In the genomic region with DNA sequence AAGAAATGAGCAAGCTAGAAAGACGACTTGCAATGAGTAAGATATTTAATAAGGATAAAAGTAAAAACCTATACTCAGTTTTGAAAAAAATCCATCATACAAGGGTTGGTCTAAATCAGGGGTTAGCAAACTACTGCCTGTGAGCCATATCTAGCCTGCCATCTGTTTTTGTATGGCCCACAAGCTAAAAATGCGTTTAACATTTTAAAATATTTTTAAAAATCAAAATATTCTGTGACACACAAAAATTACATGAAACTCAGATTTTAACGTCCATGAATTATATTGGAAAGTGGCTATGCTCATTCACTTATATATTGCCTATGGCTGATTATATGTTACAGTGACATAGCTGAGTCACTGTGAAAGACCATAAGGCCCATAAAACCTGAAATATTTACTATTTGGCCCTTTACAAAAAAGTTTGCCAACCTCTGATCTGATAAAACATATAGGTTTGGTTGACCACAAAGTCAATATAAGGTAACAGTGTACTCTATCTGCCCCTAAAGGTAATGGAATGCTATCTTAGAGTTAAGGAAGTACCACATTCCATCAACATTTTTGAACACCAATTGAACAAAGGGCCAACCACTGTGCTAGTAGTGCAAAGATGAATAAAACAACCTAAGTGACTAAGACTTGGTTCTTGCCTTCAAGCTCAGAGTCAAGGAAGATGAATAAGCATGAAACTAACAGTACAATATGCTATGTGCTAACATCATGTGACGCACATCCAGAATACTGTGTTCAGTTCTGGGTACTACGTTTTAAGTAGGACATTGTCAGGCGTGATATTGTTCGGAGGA, we compare ENCODE assay signal across 1 cellular context.
TF ChIP-seq lines count a peak whose summit lies in the region.

No MANE protein-coding gene starts in this region.

TF ChIP-seq in HepG2, 621 proteins besides CTCF, POLR2A, EP300 and RAD21:
- no peak for TF ChIP-seq CREB1 (IDR thresholded peaks at IDR 0.05)
- 0 out of 2 replicates have a peak, but pooled peaks have one; percentile 8 for TF ChIP-seq CREB1 (CRISPR knock-in tag; IDR thresholded peaks at IDR 0.05)
- TF ChIP-seq, protein P1, sequence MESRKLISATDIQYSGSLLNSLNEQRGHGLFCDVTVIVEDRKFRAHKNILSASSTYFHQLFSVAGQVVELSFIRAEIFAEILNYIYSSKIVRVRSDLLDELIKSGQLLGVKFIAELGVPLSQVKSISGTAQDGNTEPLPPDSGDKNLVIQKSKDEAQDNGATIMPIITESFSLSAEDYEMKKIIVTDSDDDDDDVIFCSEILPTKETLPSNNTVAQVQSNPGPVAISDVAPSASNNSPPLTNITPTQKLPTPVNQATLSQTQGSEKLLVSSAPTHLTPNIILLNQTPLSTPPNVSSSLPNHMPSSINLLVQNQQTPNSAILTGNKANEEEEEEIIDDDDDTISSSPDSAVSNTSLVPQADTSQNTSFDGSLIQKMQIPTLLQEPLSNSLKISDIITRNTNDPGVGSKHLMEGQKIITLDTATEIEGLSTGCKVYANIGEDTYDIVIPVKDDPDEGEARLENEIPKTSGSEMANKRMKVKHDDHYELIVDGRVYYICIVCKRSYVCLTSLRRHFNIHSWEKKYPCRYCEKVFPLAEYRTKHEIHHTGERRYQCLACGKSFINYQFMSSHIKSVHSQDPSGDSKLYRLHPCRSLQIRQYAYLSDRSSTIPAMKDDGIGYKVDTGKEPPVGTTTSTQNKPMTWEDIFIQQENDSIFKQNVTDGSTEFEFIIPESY (CRISPR knock-in tag; IDR thresholded peaks at IDR 0.05) = no peak
